Comparison of ENCODE assay signal across 8 cellular contexts in genomic region chr3:127831723-127832172, GRCh38. TPM values are rescaled to one million over a fixed set of nuclear protein-coding genes. Genes with fewer than 3 reads are reported as not detected.
DNase-seq lines count a peak whose midpoint lies in the region; ATAC-seq and TF ChIP-seq lines count a peak whose summit lies in the region.

No MANE protein-coding gene starts in this region.

- H3K36me3 Mint-ChIP-seq in Calu3 (ENCODE audit: insufficient read depth, unreplicated experiment): no peaks in the 10 kb centered on the region

- peak; percentile 90 for DNase-seq in Calu3
- DNase-seq in HFF-Myc (ENCODE audit: extremely low read depth, low read depth): no peak
- peak; percentile 71 for DNase-seq in Right ventricle myocardium superior
- DNase-seq in stimulated activated CD8-positive, alpha-beta memory T cell treated with anti-CD3 and anti-CD28 coated beads, Interleukin-2, amount 100 ng/mL, for 48 hours (ENCODE audit: low read depth in 2 of 2): peak; percentile 19 to 23
- no peak for DNase-seq in suprapubic skin (ENCODE audit: low spot score in 2 of 2)
- no peak for DNase-seq in mesenteric fat pad (ENCODE audit: low spot score)
- no peak for DNase-seq in coronary artery (ENCODE audit: low spot score)

- no peak overlapping the region for H3K4me3 Mint-ChIP-seq in Calu3 (ENCODE audit: low read depth, unreplicated experiment)

- no peaks in the 10 kb centered on the region for H3K4me1 ChIP-seq in suprapubic skin

- no peaks in the 10 kb centered on the region for H3K27me3 ChIP-seq in suprapubic skin

- CTCF ChIA-PET in Calu3 (lab: Charles Lee): interaction anchor here (0.6 to 2.4 kb wide), 12 partner anchors 9 to 257 kb away, joined by 3 to 20 read pairs (median 5); partner anchors contain the start of gene MGLL

- ATAC-seq in Right ventricle myocardium superior (ENCODE audit: poor library complexity): peak; percentile 63

- no peak overlapping the region for H3K4me3 ChIP-seq in HFF-Myc (replicated peaks; ENCODE audit: low read depth, low read length)
- no peak overlapping the region for H3K4me3 ChIP-seq in suprapubic skin
- no peak overlapping the region for H3K4me3 ChIP-seq in coronary artery

- peaks cover 25% of the 10 kb centered on the region for H3K4me1 Mint-ChIP-seq in Calu3 (ENCODE audit: low read depth, unreplicated experiment)

- intact Hi-C loops in Calu3 (cut with micrococcal nuclease; ENCODE audit: unreplicated experiment): loop anchor here (1.0 to 5.0 kb wide), 6 partner anchors 39 to 254 kb away; no protein-coding TSS in a partner anchor
- intact Hi-C loops in Right ventricle myocardium superior (cut with DNase I): no loop called here

- peaks cover 5% of the 10 kb centered on the region for H3K9me3 Mint-ChIP-seq in Calu3 (ENCODE audit: low read depth, unreplicated experiment)

- H3K9me3 ChIP-seq in suprapubic skin: no peaks in the 10 kb centered on the region

- TF ChIP-seq EP300 in suprapubic skin (IDR thresholded peaks at IDR 0.05): no peak

- H3K27ac ChIP-seq in VCaP (no peak overlapping the region), suprapubic skin (no peak overlapping the region), coronary artery (no peak overlapping the region)

- no peak for TF ChIP-seq POLR2A in suprapubic skin (IDR thresholded peaks at IDR 0.05)

- WGBS in suprapubic skin: 69% methylated on average over 3 of the region's 4 CpGs

- TF ChIP-seq CTCF in Calu3 (IDR thresholded peaks at IDR 0.05; ENCODE audit: unreplicated experiment) (peak; percentile 96), HFF-Myc (IDR thresholded peaks at IDR 0.05; ENCODE audit: low read depth, low read length, missing control alignments) (peak; percentile 81), VCaP (conservative IDR thresholded peaks at IDR 0.05) (peak; percentile 77), suprapubic skin (IDR thresholded peaks at IDR 0.05) (peak in 1 of 2 donors; percentile 43), coronary artery (IDR thresholded peaks at IDR 0.05) (no peak)

- BruUV-seq in Calu3 (replicated peaks; lab: Mats Ljungman, UMichigan): no TSS peak

- no peaks in the 10 kb centered on the region for H3K36me3 ChIP-seq in suprapubic skin

- no peak overlapping the region for H3K27ac Mint-ChIP-seq in Calu3 (ENCODE audit: unreplicated experiment)

- no peaks in the 10 kb centered on the region for H3K27me3 Mint-ChIP-seq in Calu3 (ENCODE audit: unreplicated experiment)

RNA-seq across cellular contexts. Expression of gene MGLL, which starts 9.4 kb away (rescaled TPM):
- total RNA-seq in Calu3 (2022): 42.4 and 55.2 TPM in 2 replicates
- total RNA-seq in Right ventricle myocardium superior: 83.5 TPM
- 10 to 100 TPM; 37.9 to 54.3 (median 45.2) TPM for total RNA-seq in suprapubic skin
- 301 TPM for total RNA-seq in mesenteric fat pad

Comparison
In these comparisons a context has a peak if more than half of its experiments do, and no peak if none do; other contexts are left out.
1. DNase-seq: peak in Calu3 (single experiment), Right ventricle myocardium superior (single experiment) and stimulated activated CD8-positive, alpha-beta memory T cell treated with anti-CD3 and anti-CD28 coated beads, Interleukin-2, amount 100 ng/mL, for 48 hours (2 of 2); none in HFF-Myc (single experiment), suprapubic skin (0 of 2), mesenteric fat pad (single experiment) and coronary artery (single experiment).